ENCODE assay signal across 1 cellular context in the genomic region with DNA sequence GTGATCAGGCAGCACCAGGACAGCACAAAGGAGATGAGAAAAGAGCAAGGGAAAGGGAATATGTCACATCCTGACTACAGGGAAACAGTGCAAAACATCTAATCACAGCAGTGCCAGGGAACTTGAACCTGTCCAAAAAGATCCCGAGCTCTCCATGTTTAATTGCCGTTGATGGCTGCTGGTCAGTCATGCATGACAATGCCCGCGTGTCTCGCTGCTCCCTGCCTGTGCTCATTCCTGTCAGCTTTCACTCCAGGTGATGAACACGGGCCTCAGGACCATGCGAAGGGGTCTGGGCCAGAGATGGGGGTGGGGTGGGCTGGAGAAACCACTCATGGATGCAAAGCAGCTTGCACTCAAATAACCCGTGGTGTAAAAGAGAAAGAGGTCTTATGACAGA.
TF ChIP-seq lines count a peak whose summit lies in the region.

No MANE protein-coding gene starts in this region.

TF ChIP-seq in WTC11, 78 proteins besides CTCF, POLR2A, EP300 and RAD21 (continued from another document):
- TF ChIP-seq MLX (CRISPR knock-in tag; IDR thresholded peaks at IDR 0.05) (no peak), ZNF396 (CRISPR knock-in tag; IDR thresholded peaks at IDR 0.05; ENCODE audit: borderline replicate concordance) (no peak), RORB (CRISPR knock-in tag; IDR thresholded peaks at IDR 0.05) (no peak), EMX1 (CRISPR knock-in tag; IDR thresholded peaks at IDR 0.05) (no peak), MYBL2 (CRISPR knock-in tag; IDR thresholded peaks at IDR 0.05) (no peak), OVOL2 (CRISPR knock-in tag; IDR thresholded peaks at IDR 0.05; ENCODE audit: borderline replicate concordance) (no peak), SMAD3 (CRISPR knock-in tag; IDR thresholded peaks at IDR 0.05; ENCODE audit: borderline replicate concordance) (no peak), ZNF317 (CRISPR knock-in tag; IDR thresholded peaks at IDR 0.05; ENCODE audit: borderline replicate concordance, low read depth) (no peak)
- TF ChIP-seq, protein P1, sequence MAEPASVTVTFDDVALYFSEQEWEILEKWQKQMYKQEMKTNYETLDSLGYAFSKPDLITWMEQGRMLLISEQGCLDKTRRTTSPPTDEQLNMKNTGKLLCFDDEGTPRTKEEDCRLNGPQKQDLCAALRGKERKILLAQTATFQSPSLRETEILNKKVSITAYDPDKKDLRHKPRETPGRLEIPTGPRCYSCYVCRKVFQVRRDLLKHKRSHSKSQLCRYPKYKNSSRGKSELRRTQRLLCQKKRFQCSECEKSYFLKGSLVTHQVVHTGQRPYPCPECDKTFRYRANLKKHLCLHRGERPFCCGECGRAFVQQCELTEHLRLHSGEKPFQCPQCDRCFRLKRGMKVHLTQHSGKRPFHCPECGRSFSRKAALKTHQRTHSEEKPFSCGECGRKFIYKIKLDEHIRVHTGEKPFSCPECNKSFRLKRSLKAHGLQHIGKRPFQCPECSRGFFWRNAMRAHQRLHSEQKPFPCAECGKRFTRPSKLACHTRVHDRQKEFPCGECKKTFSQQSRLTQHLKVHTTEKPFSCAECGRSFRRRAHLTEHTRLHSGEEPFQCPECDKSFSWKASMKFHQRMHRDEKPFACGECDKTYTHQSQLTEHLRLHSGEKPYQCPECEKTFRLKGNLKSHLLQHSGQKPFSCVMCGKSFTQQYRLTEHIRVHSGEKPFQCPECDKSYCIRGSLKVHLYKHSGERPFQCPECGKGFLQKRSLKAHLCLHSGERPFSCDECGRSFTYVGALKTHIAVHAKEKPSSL (CRISPR knock-in tag; conservative IDR thresholded peaks at IDR 0.05), result no peak
TF ChIP-seq in WTC11: peak in this region for 0.
